In genomic region chr9:35835766-35836165, GRCh38 we compare ENCODE assay signal across 18 cellular contexts. TPM values are rescaled to one million over a fixed set of nuclear protein-coding genes. Genes with fewer than 3 reads are reported as not detected.
DNase-seq lines count a peak whose midpoint lies in the region; ATAC-seq, FAIRE-seq and TF ChIP-seq lines count a peak whose summit lies in the region.
"Had no signal": no experiment of that assay in that cellular context is flagged by ENCODE, and none has a peak within 500 bp of the region (broad histone marks: within the 10 kb centered on the region; RNA-seq: fewer than 3 reads in every experiment).

No MANE protein-coding gene starts in this region.

- DNase-seq in cardiac muscle cell (ENCODE audit: low read depth in 1 of 2, low spot score in 1 of 2) (no peak), right cardiac atrium (no peak), K562 (ENCODE audit: extremely low read depth in 1 of 4, low spot score in 3 of 4) (no peak), D721Med (ENCODE audit: insufficient read length, low spot score) (no peak), BE2C (no peak)
- no peak for DNase-seq in activated CD4-positive, alpha-beta T cell treated with anti-CD3 and anti-CD28 coated beads, Interleukin-2, amount 50 U/mL, for 1 hour
- DNase-seq: MM.1S, NCI-H1417, NCI-H1930, NCI-H2171 treated with DMSO at 0.1 percent for 48 hours, NCI-H774 had no signal

- H3K9me3 ChIP-seq in cardiac muscle cell (ENCODE audit: low read depth): no peaks in the 10 kb centered on the region
- no peaks in the 10 kb centered on the region for H3K9me3 ChIP-seq in right cardiac atrium (ENCODE audit: control insufficient read depth, low read length)
- no peaks in the 10 kb centered on the region for H3K9me3 ChIP-seq in K562 (replicated peaks; ENCODE audit: control insufficient read depth, insufficient read depth, low read depth, low read length)
- no peaks in the 10 kb centered on the region for H3K9me3 ChIP-seq in liver (ENCODE audit: control insufficient read depth in 4 of 4, low read length in 3 of 4)
- no peaks in the 10 kb centered on the region for H3K9me3 ChIP-seq in BE2C
- H3K9me3 ChIP-seq: Caco-2 had no signal

- H2AFZ ChIP-seq in K562 (ENCODE audit: low read depth, low read length): no peak overlapping the region
- H2AFZ ChIP-seq: GM23248 had no signal

- H3K4me1 Mint-ChIP-seq in stimulated activated memory B cell treated with anti-CD40 and anti-IgM and Interleukin-4, amounts not matched to agents 10 μg/mL and 1 μg/mL and 100 μg/mL, for 72 hours: peaks cover 47% of the 10 kb centered on the region

- WGBS in right cardiac atrium: 88% methylated on average over 2 of the region's 2 CpGs
- 61% methylated on average over 2 of the region's 2 CpGs for WGBS in K562 (ENCODE audit: insufficient coverage, low coverage, missing lambda C conversion rate)
- 20% methylated on average over 2 of the region's 2 CpGs for WGBS in liver

- no peaks in the 10 kb centered on the region for H3K36me3 Mint-ChIP-seq in stimulated activated memory B cell treated with anti-CD40 and anti-IgM and Interleukin-4, amounts not matched to agents 10 μg/mL and 1 μg/mL and 100 μg/mL, for 72 hours

- H3K9me3 Mint-ChIP-seq in stimulated activated memory B cell treated with anti-CD40 and anti-IgM and Interleukin-4, amounts not matched to agents 10 μg/mL and 1 μg/mL and 100 μg/mL, for 72 hours: no peaks in the 10 kb centered on the region

- FAIRE-seq in K562 (lab: Jason Lieb, UNC) (peak; percentile 19), D721Med (lab: Jason Lieb, UNC) (no peak)
- FAIRE-seq: GM12878, GM19239 had no signal

- no peak for ATAC-seq in right cardiac atrium
- ATAC-seq in K562: no peak
- no peak for ATAC-seq in stimulated activated memory B cell treated with anti-CD40 and anti-IgM and Interleukin-4, amounts not matched to agents 10 μg/mL and 1 μg/mL and 100 μg/mL, for 72 hours

- no peaks in the 10 kb centered on the region for H3K79me2 ChIP-seq in K562 (ENCODE audit: control insufficient read depth, insufficient read depth, low read length)

- no peak overlapping the region for H3K9ac ChIP-seq in K562 (ENCODE audit: insufficient read depth in 1 of 2, low read depth in 2 of 2, low read length in 2 of 2)
- H3K9ac ChIP-seq in liver (ENCODE audit: low read depth in 1 of 2, low read length in 2 of 2): no peak overlapping the region
- H3K9ac ChIP-seq: GM23248 had no signal

- no peak for TF ChIP-seq CTCF in cardiac muscle cell (IDR thresholded peaks at IDR 0.05; ENCODE audit: low read depth, low read length)
- TF ChIP-seq CTCF in K562 (IDR thresholded peaks at IDR 0.05 in 2 of 3, conservative IDR thresholded peaks at IDR 0.05 in 1 of 3; ENCODE audit: insufficient read depth in 2 of 3, low read depth in 1 of 3, low read length in 3 of 3): no peak
- no peak for TF ChIP-seq CTCF in liver (IDR thresholded peaks at IDR 0.05; ENCODE audit: low read depth, low read length, missing input control)
- TF ChIP-seq CTCF in D721Med (IDR thresholded peaks at IDR 0.05; ENCODE audit: insufficient read depth, missing control alignments): no peak
- TF ChIP-seq CTCF in BE2C (IDR thresholded peaks at IDR 0.05; ENCODE audit: low read depth, low read length): no peak

- no TSS peak for BruUV-seq in K562 (replicated peaks; lab: Mats Ljungman, UMichigan)

- TF ChIP-seq POLR2A in K562 (conservative IDR thresholded peaks at IDR 0.05): no peak

- H3K36me3 ChIP-seq in cardiac muscle cell: no peaks in the 10 kb centered on the region
- no peaks in the 10 kb centered on the region for H3K36me3 ChIP-seq in K562 (ENCODE audit: control insufficient read depth, insufficient read depth, low read length)
- H3K36me3 ChIP-seq in liver (ENCODE audit: control insufficient read depth in 4 of 4, insufficient read depth in 3 of 4, low read depth in 1 of 4, low read length in 3 of 4): no peaks in the 10 kb centered on the region
- no peaks in the 10 kb centered on the region for H3K36me3 ChIP-seq in BE2C

- no peak for TF ChIP-seq RAD21 in K562 (CRISPR knock-in tag; conservative IDR thresholded peaks at IDR 0.05 in 1 of 2, IDR thresholded peaks at IDR 0.05 in 1 of 2)
- TF ChIP-seq RAD21 in liver (IDR thresholded peaks at IDR 0.05): peak in 1 of 2 donors; percentile 33

- H4K20me1 ChIP-seq in K562 (replicated peaks; ENCODE audit: control insufficient read depth, insufficient read depth, low read length): no peaks in the 10 kb centered on the region

- no peak overlapping the region for H3K4me3 Mint-ChIP-seq in stimulated activated memory B cell treated with anti-CD40 and anti-IgM and Interleukin-4, amounts not matched to agents 10 μg/mL and 1 μg/mL and 100 μg/mL, for 72 hours

- no peak overlapping the region for H3K4me2 ChIP-seq in K562 (ENCODE audit: insufficient read depth, low read length)

- no peak overlapping the region for H3K4me3 ChIP-seq in cardiac muscle cell
- H3K4me3 ChIP-seq in right cardiac atrium (ENCODE audit: low read length): no peak overlapping the region
- H3K4me3 ChIP-seq in K562: no peak overlapping the region
- H3K4me3 ChIP-seq in liver (ENCODE audit: low read depth in 1 of 3, low read length in 3 of 3): no peak overlapping the region
- no peak overlapping the region for H3K4me3 ChIP-seq in BE2C (ENCODE audit: low read depth, low read length)
- H3K4me3 ChIP-seq: GM12878, GM23248 had no signal

- no peaks in the 10 kb centered on the region for H3K27me3 Mint-ChIP-seq in stimulated activated memory B cell treated with anti-CD40 and anti-IgM and Interleukin-4, amounts not matched to agents 10 μg/mL and 1 μg/mL and 100 μg/mL, for 72 hours

- H3K9me1 ChIP-seq in K562 (ENCODE audit: control insufficient read depth, insufficient read depth, low read length): no peaks in the 10 kb centered on the region

- POLR2A ChIA-PET in K562 (lab: Yijun Ruan, JAX): interaction anchor here (0.6 to 0.9 kb wide), 3 partner anchors 75 to 432 kb away, joined by 3 to 5 read pairs (median 3); no protein-coding TSS in a partner anchor

- intact Hi-C loops in right cardiac atrium (cut with DNase I) (no loop called here), K562 (cut with micrococcal nuclease) (no loop called here)

- peaks cover 15% of the 10 kb centered on the region for H3K4me1 ChIP-seq in cardiac muscle cell (ENCODE audit: low read depth)
- H3K4me1 ChIP-seq in right cardiac atrium (ENCODE audit: control insufficient read depth, insufficient read depth, low read length): peaks cover 15% of the 10 kb centered on the region
- H3K4me1 ChIP-seq in K562 (replicated peaks in 1 of 2; ENCODE audit: control insufficient read depth in 2 of 2, insufficient read depth in 2 of 2, low read length in 2 of 2): peaks cover 6 to 7% of the 10 kb centered on the region in 2 experiments; a peak in 3 of 5 replicates
- peaks cover 14 to 30% (median 22%) of the 10 kb centered on the region in 4 donors for H3K4me1 ChIP-seq in liver (ENCODE audit: control insufficient read depth in 4 of 4, insufficient read depth in 4 of 4, low read length in 3 of 4)
- no peaks in the 10 kb centered on the region for H3K4me1 ChIP-seq in BE2C

- no peaks in the 10 kb centered on the region for H3K27me3 ChIP-seq in cardiac muscle cell
- no peaks in the 10 kb centered on the region for H3K27me3 ChIP-seq in right cardiac atrium (ENCODE audit: control insufficient read depth, insufficient read depth)
- H3K27me3 ChIP-seq in K562 (ENCODE audit: control insufficient read depth in 2 of 2, insufficient read depth in 2 of 2, low read length in 2 of 2): peaks cover 0 to 20% of the 10 kb centered on the region in 2 experiments; a peak in 2 of 5 replicates
- no peaks in the 10 kb centered on the region for H3K27me3 ChIP-seq in liver (ENCODE audit: control insufficient read depth in 4 of 4, insufficient read depth in 4 of 4, low read length in 3 of 4)
- no peaks in the 10 kb centered on the region for H3K27me3 ChIP-seq in BE2C

- H3K27ac ChIP-seq in cardiac muscle cell: peak overlapping the region; percentile 34
- H3K27ac ChIP-seq in right cardiac atrium (ENCODE audit: low read length): no peak overlapping the region
- H3K27ac ChIP-seq in K562 (ENCODE audit: extremely low read depth, low read depth, low read length): no peak overlapping the region
- H3K27ac ChIP-seq in liver (ENCODE audit: low read depth in 1 of 2, low read length in 2 of 2): peak overlapping the region; percentile 55 to 59
- H3K27ac ChIP-seq: GM23248 had no signal

- H3K27ac Mint-ChIP-seq in stimulated activated memory B cell treated with anti-CD40 and anti-IgM and Interleukin-4, amounts not matched to agents 10 μg/mL and 1 μg/mL and 100 μg/mL, for 72 hours: peak overlapping the region; percentile 8

- CTCF ChIA-PET in K562 (lab: Yijun Ruan, JAX; ENCODE audit: low intra/inter-chr PET ratio): no interaction called here

- in situ Hi-C loops in K562 (cut with MboI): no loop called here

- TF ChIP-seq EP300 in K562 (IDR thresholded peaks at IDR 0.05; ENCODE audit: low read length): no peak

RNA-seq across cellular contexts. Expression of gene TMEM8B, which starts 6.7 kb away (rescaled TPM):
- total RNA-seq in cardiac muscle cell (15.0 and 17.9 TPM in 2 replicates), right cardiac atrium (10 to 100 TPM; 19.5 to 21.3 (median 21.0) TPM), K562 (2014; rRNA removed) (0.57 and 1.1 TPM in 2 replicates), K562 (2014; rRNA removed; fragmentation: Illumina TruSeq; extraction: Trizol) (0.11 and 0.19 TPM in 2 replicates), K562 (2015; rRNA removed; fragmentation: Illumina TruSeq; extraction: Trizol) (0.36 and 0.38 TPM in 2 replicates), K562 (2021) (1.3 and 2.2 TPM in 2 replicates), liver (1 to 10 TPM; 3.1 to 5.4 TPM)
- polyA plus RNA-seq in cardiac muscle cell (17.0 and 21.8 TPM in 2 replicates), right cardiac atrium (12.7 TPM), K562 (2011; rRNA removed) (1.2 and 3.6 TPM in 2 replicates), K562 (2014; fragmentation: Illumina TruSeq; extraction: Trizol) (1.1 and 1.7 TPM in 2 replicates), K562 (2014; fragmentation: Nextera tagmentation; extraction: Ambion mirVana) (under 1 TPM; 0.01 to 0.06 TPM), K562 (2014; rRNA removed) (1.6 TPM in 2 replicates), liver (1 to 10 TPM; 1.1 to 2.3 TPM)
- total RNA-seq in K562 (2011; cell fraction: chromatin; rRNA removed; ENCODE audit: low replicate concordance): 4.3 and 4.9 TPM in 2 replicates
- 3.8 TPM in 2 replicates for total RNA-seq in K562 (2011; cell fraction: nucleolus; rRNA removed)
- total RNA-seq in K562 (2011; cell fraction: nucleoplasm; rRNA removed): 5.6 and 7.4 TPM in 2 replicates
- 3.2 and 3.7 TPM in 2 replicates for polyA plus RNA-seq in K562 (2011; cell fraction: cytosol; rRNA removed)
- 9.9 and 15.1 TPM in 2 replicates for polyA plus RNA-seq in K562 (2011; cell fraction: nucleus; rRNA removed)
- 1.8 and 6.2 TPM in 2 replicates for polyA plus RNA-seq in K562 (2012)
- 0.56 and 1.6 TPM in 2 replicates for polyA minus RNA-seq in K562 (2011; rRNA and poly(A)+ RNA removed)
- polyA minus RNA-seq in K562 (2011; cell fraction: cytosol; rRNA and poly(A)+ RNA removed): 1.3 and 4.6 TPM in 2 replicates
- 2.7 and 3.1 TPM in 2 replicates for polyA minus RNA-seq in K562 (2011; cell fraction: nucleus; rRNA and poly(A)+ RNA removed)
- 3.4 TPM for polyA plus RNA-seq in BE2C (2012; ENCODE audit: insufficient read depth, insufficient read length, low read depth)

RNA-seq across cellular contexts. Expression of gene FAM221B, which starts 7.2 kb away (rescaled TPM):
- total RNA-seq in cardiac muscle cell (not detected in 2 replicates), right cardiac atrium (not detected), K562 (2014; rRNA removed) (not detected in 2 replicates), K562 (2014; rRNA removed; fragmentation: Illumina TruSeq; extraction: Trizol) (not detected in 2 replicates), K562 (2015; rRNA removed; fragmentation: Illumina TruSeq; extraction: Trizol) (not detected in 2 replicates), K562 (2021) (not detected in 2 replicates), liver (not detected)
- polyA plus RNA-seq in cardiac muscle cell (0.57 and 0.66 TPM in 2 replicates), right cardiac atrium (not detected), K562 (2011; rRNA removed) (not detected in 2 replicates), K562 (2014; fragmentation: Illumina TruSeq; extraction: Trizol) (not detected in 2 replicates), K562 (2014; fragmentation: Nextera tagmentation; extraction: Ambion mirVana) (under 1 TPM in 1 of 2 experiments, not detected in 1; 0.01 TPM), K562 (2014; rRNA removed) (not detected in 2 replicates), liver (under 1 TPM in 1 of 2 donors, not detected in 1; 0.35 TPM)
- total RNA-seq in K562 (2011; cell fraction: chromatin; rRNA removed; ENCODE audit: low replicate concordance): not detected in 2 replicates
- not detected in 2 replicates for total RNA-seq in K562 (2011; cell fraction: nucleolus; rRNA removed)
- total RNA-seq in K562 (2011; cell fraction: nucleoplasm; rRNA removed): not detected in 2 replicates
- not detected in 2 replicates for polyA plus RNA-seq in K562 (2011; cell fraction: cytosol; rRNA removed)
- not detected in 2 replicates for polyA plus RNA-seq in K562 (2011; cell fraction: nucleus; rRNA removed)
- polyA plus RNA-seq in K562 (2012): 0.04 and 0.05 TPM in 2 replicates
- not detected in 2 replicates for polyA minus RNA-seq in K562 (2011; rRNA and poly(A)+ RNA removed)
- polyA minus RNA-seq in K562 (2011; cell fraction: cytosol; rRNA and poly(A)+ RNA removed): not detected in 2 replicates
- polyA minus RNA-seq in K562 (2011; cell fraction: nucleus; rRNA and poly(A)+ RNA removed): not detected in 2 replicates
- not detected for polyA plus RNA-seq in BE2C (2012; ENCODE audit: insufficient read depth, insufficient read length, low read depth)
- total RNA-seq: Caco-2, GM12878, GM23248, NCI-H460 had no signal
- polyA plus RNA-seq: GM23248 had no signal

RNA-seq across cellular contexts. Expression of gene HINT2, which starts 20.9 kb away (rescaled TPM):
- total RNA-seq in cardiac muscle cell (48.5 and 83.9 TPM in 2 replicates), right cardiac atrium (10 to 100 TPM; 56.7 to 60.7 (median 59.0) TPM), K562 (2014; rRNA removed) (39.5 and 65.1 TPM in 2 replicates), K562 (2014; rRNA removed; fragmentation: Illumina TruSeq; extraction: Trizol) (27.9 and 30.3 TPM in 2 replicates), K562 (2015; rRNA removed; fragmentation: Illumina TruSeq; extraction: Trizol) (23.6 and 23.7 TPM in 2 replicates), K562 (2021) (34.2 and 40.5 TPM in 2 replicates), liver (10 to 100 TPM; 34.3 to 35.0 TPM)
- polyA plus RNA-seq in cardiac muscle cell (161 and 177 TPM in 2 replicates), right cardiac atrium (108 TPM), K562 (2011; rRNA removed) (27.2 and 33.7 TPM in 2 replicates), K562 (2014; fragmentation: Illumina TruSeq; extraction: Trizol) (33.2 and 35.0 TPM in 2 replicates), K562 (2014; fragmentation: Nextera tagmentation; extraction: Ambion mirVana) (1 to 10 TPM; 5.6 to 6.2 TPM), K562 (2014; rRNA removed) (44.1 and 49.9 TPM in 2 replicates), liver (100 to 1,000 TPM; 117 to 176 TPM)
- total RNA-seq in K562 (2011; cell fraction: chromatin; rRNA removed; ENCODE audit: low replicate concordance): 10.9 and 15.4 TPM in 2 replicates
- total RNA-seq in K562 (2011; cell fraction: nucleolus; rRNA removed): 13.8 and 15.5 TPM in 2 replicates
- total RNA-seq in K562 (2011; cell fraction: nucleoplasm; rRNA removed): 11.7 and 11.9 TPM in 2 replicates
- polyA plus RNA-seq in K562 (2011; cell fraction: cytosol; rRNA removed): 32.2 and 41.0 TPM in 2 replicates
- 45.7 and 50.8 TPM in 2 replicates for polyA plus RNA-seq in K562 (2011; cell fraction: nucleus; rRNA removed)
- polyA plus RNA-seq in K562 (2012): 37.4 and 63.1 TPM in 2 replicates
- 6.1 and 8.5 TPM in 2 replicates for polyA minus RNA-seq in K562 (2011; rRNA and poly(A)+ RNA removed)
- 4.5 and 6.4 TPM in 2 replicates for polyA minus RNA-seq in K562 (2011; cell fraction: cytosol; rRNA and poly(A)+ RNA removed)
- polyA minus RNA-seq in K562 (2011; cell fraction: nucleus; rRNA and poly(A)+ RNA removed): 9.2 and 17.2 TPM in 2 replicates
- polyA plus RNA-seq in BE2C (2012; ENCODE audit: insufficient read depth, insufficient read length, low read depth): 52.8 TPM

RNA-seq across cellular contexts. Expression of gene SPAG8, which starts 23.7 kb away (rescaled TPM):
- total RNA-seq in cardiac muscle cell (2.9 and 3.7 TPM in 2 replicates), right cardiac atrium (1 to 10 TPM; 2.6 to 6.0 (median 4.9) TPM), K562 (2014; rRNA removed) (0.14 and 0.53 TPM in 2 replicates), K562 (2014; rRNA removed; fragmentation: Illumina TruSeq; extraction: Trizol) (0.18 and 0.67 TPM in 2 replicates), K562 (2015; rRNA removed; fragmentation: Illumina TruSeq; extraction: Trizol) (0.30 and 0.47 TPM in 2 replicates), K562 (2021) (0.36 and 0.40 TPM in 2 replicates), liver (under 1 TPM; 0.25 to 0.56 TPM)
- polyA plus RNA-seq in cardiac muscle cell (4.2 and 6.1 TPM in 2 replicates), right cardiac atrium (5.4 TPM), K562 (2011; rRNA removed) (0.21 and 0.27 TPM in 2 replicates), K562 (2014; fragmentation: Illumina TruSeq; extraction: Trizol) (0.22 and 0.36 TPM in 2 replicates), K562 (2014; fragmentation: Nextera tagmentation; extraction: Ambion mirVana) (under 1 TPM; 0.03 to 0.46 TPM), K562 (2014; rRNA removed) (0.17 and 0.40 TPM in 2 replicates), liver (under 1 TPM; 0.14 TPM)
- 1.9 and 2.2 TPM in 2 replicates for total RNA-seq in K562 (2011; cell fraction: chromatin; rRNA removed; ENCODE audit: low replicate concordance)
- 0.66 and 1.2 TPM in 2 replicates for total RNA-seq in K562 (2011; cell fraction: nucleolus; rRNA removed)
- 1.2 and 1.6 TPM in 2 replicates for total RNA-seq in K562 (2011; cell fraction: nucleoplasm; rRNA removed)
- polyA plus RNA-seq in K562 (2011; cell fraction: cytosol; rRNA removed): 0.18 TPM in 1 of 2 replicates, not detected in the other
- 2.3 and 2.6 TPM in 2 replicates for polyA plus RNA-seq in K562 (2011; cell fraction: nucleus; rRNA removed)
- 0.39 and 0.69 TPM in 2 replicates for polyA plus RNA-seq in K562 (2012)
- 0.15 and 0.39 TPM in 2 replicates for polyA minus RNA-seq in K562 (2011; rRNA and poly(A)+ RNA removed)
- not detected in 2 replicates for polyA minus RNA-seq in K562 (2011; cell fraction: cytosol; rRNA and poly(A)+ RNA removed)
- 0.54 and 1.4 TPM in 2 replicates for polyA minus RNA-seq in K562 (2011; cell fraction: nucleus; rRNA and poly(A)+ RNA removed)
- 1.7 TPM for polyA plus RNA-seq in BE2C (2012; ENCODE audit: insufficient read depth, insufficient read length, low read depth)

RNA-seq across cellular contexts. Expression of gene OR13J1, which starts 34.4 kb away (rescaled TPM):
- total RNA-seq in cardiac muscle cell (not detected in 2 replicates), right cardiac atrium (not detected), K562 (2014; rRNA removed) (not detected in 2 replicates), K562 (2014; rRNA removed; fragmentation: Illumina TruSeq; extraction: Trizol) (not detected in 2 replicates), K562 (2015; rRNA removed; fragmentation: Illumina TruSeq; extraction: Trizol) (not detected in 2 replicates), K562 (2021) (not detected in 2 replicates), liver (not detected)
- polyA plus RNA-seq in cardiac muscle cell (not detected in 2 replicates), right cardiac atrium (not detected), K562 (2011; rRNA removed) (not detected in 2 replicates), K562 (2014; fragmentation: Illumina TruSeq; extraction: Trizol) (not detected in 2 replicates), K562 (2014; fragmentation: Nextera tagmentation; extraction: Ambion mirVana) (not detected), K562 (2014; rRNA removed) (not detected in 2 replicates), liver (not detected)
- not detected in 2 replicates for total RNA-seq in K562 (2011; cell fraction: chromatin; rRNA removed; ENCODE audit: low replicate concordance)
- not detected in 2 replicates for total RNA-seq in K562 (2011; cell fraction: nucleolus; rRNA removed)
- total RNA-seq in K562 (2011; cell fraction: nucleoplasm; rRNA removed): not detected in 2 replicates
- polyA plus RNA-seq in K562 (2011; cell fraction: cytosol; rRNA removed): not detected in 2 replicates
- not detected in 2 replicates for polyA plus RNA-seq in K562 (2011; cell fraction: nucleus; rRNA removed)
- polyA plus RNA-seq in K562 (2012): not detected in 2 replicates
- polyA minus RNA-seq in K562 (2011; rRNA and poly(A)+ RNA removed): not detected in 2 replicates
- polyA minus RNA-seq in K562 (2011; cell fraction: cytosol; rRNA and poly(A)+ RNA removed): not detected in 2 replicates
- not detected in 2 replicates for polyA minus RNA-seq in K562 (2011; cell fraction: nucleus; rRNA and poly(A)+ RNA removed)
- not detected for polyA plus RNA-seq in BE2C (2012; ENCODE audit: insufficient read depth, insufficient read length, low read depth)
- total RNA-seq: Caco-2, GM12878, GM23248, NCI-H460 had no signal
- polyA plus RNA-seq: GM12878, GM23248 had no signal

Comparison
In these comparisons a context has a peak if more than half of its experiments do, and no peak if none do; other contexts are left out.
1. H3K27ac ChIP-seq: peak in cardiac muscle cell (single experiment) and liver (2 of 2); none in right cardiac atrium (single experiment) and K562 (single experiment).